20 cellular contexts compared by ENCODE assay signal in genomic region chr6:3999800-4000661, GRCh38.
"Had no signal": no experiment of that assay in that cellular context is flagged by ENCODE, and none has a peak within 500 bp of the region (broad histone marks: within the 10 kb centered on the region; RNA-seq: fewer than 3 reads in every experiment).

No MANE protein-coding gene starts in this region.

- H3K4me3 ChIP-seq: esophagus squamous epithelium, prostate gland, right atrium auricular region, skin epidermis, tibial nerve had no signal

- H3K36me3 ChIP-seq: brain microvascular endothelial cell, prostate gland, right atrium auricular region had no signal

- H3K27ac ChIP-seq: brain microvascular endothelial cell, esophagus squamous epithelium, prostate gland, right atrium auricular region, skin epidermis, tibial nerve had no signal

- H3K9me3 Mint-ChIP-seq: activated T-cell treated with anti-CD3 and anti-CD28 coated beads, Interleukin-2, amount 50 U/mL, for 72 hours; memory B cell; neural crest cell; stimulated activated naive CD8-positive, alpha-beta T cell treated with anti-CD3 and anti-CD28 coated beads, Interleukin-15, Interleukin-2, amounts not matched to agents 100 ng/mL and 50 ng/mL, for 24 hours; T-helper 1 cell treated with Interleukin-12 subunit alpha and Interleukin-12 subunit beta and Interleukin-4 antibody, amounts not matched to agents 30 μg/mL and 1 μg/mL, for 36 hours had no signal

- H3K27ac Mint-ChIP-seq: activated T-cell treated with anti-CD3 and anti-CD28 coated beads, Interleukin-2, amount 50 U/mL, for 72 hours; memory B cell; stimulated activated naive CD8-positive, alpha-beta T cell treated with anti-CD3 and anti-CD28 coated beads, Interleukin-15, Interleukin-2, amounts not matched to agents 100 ng/mL and 50 ng/mL, for 24 hours; T-helper 1 cell treated with Interleukin-12 subunit alpha and Interleukin-12 subunit beta and Interleukin-4 antibody, amounts not matched to agents 30 μg/mL and 1 μg/mL, for 36 hours had no signal

- DNase-seq: activated CD4-positive, alpha-beta T cell treated with anti-CD3 and anti-CD28 coated beads, Interleukin-2, amount 50 U/mL, for 1 hour; activated effector memory CD4-positive, alpha-beta T cell treated with anti-CD3 and anti-CD28 coated beads, Interleukin-2, amount 50 U/mL, for 16 hours; activated naive CD4-positive, alpha-beta T cell treated with anti-CD3 and anti-CD28 coated beads, Interleukin-2, amount 50 U/mL, for 16 hours; activated T-cell treated with anti-CD3 and anti-CD28 coated beads, Interleukin-2, amount 50 U/mL, for 72 hours; aorta; brain microvascular endothelial cell; effector CD4-positive, alpha-beta T cell; esophagus squamous epithelium; foreskin fibroblast; left ventricle myocardium superior; stimulated activated CD4-positive, alpha-beta T cell treated with anti-CD3 and anti-CD28 coated beads, Interleukin-2, amount 100 ng/mL, for 48 hours had no signal

- H3K27me3 Mint-ChIP-seq: memory B cell; stimulated activated naive CD8-positive, alpha-beta T cell treated with anti-CD3 and anti-CD28 coated beads, Interleukin-15, Interleukin-2, amounts not matched to agents 100 ng/mL and 50 ng/mL, for 24 hours had no signal

- H3K4me1 ChIP-seq: right atrium auricular region had no signal

- H3K9me3 ChIP-seq: esophagus squamous epithelium, prostate gland, right atrium auricular region, tibial nerve had no signal

- ATAC-seq: activated CD4-positive, CD25-positive, alpha-beta regulatory T cell treated with anti-CD3 and anti-CD28 coated beads, Interleukin-2, amount 50 U/mL, for 24 hours; activated T-cell treated with anti-CD3 and anti-CD28 coated beads, Interleukin-2, amount 50 U/mL, for 72 hours; left ventricle myocardium superior had no signal

- H3K4me3 Mint-ChIP-seq: activated T-cell treated with anti-CD3 and anti-CD28 coated beads, Interleukin-2, amount 50 U/mL, for 72 hours; memory B cell; neural crest cell; stimulated activated naive CD8-positive, alpha-beta T cell treated with anti-CD3 and anti-CD28 coated beads, Interleukin-15, Interleukin-2, amounts not matched to agents 100 ng/mL and 50 ng/mL, for 24 hours; T-helper 1 cell treated with Interleukin-12 subunit alpha and Interleukin-12 subunit beta and Interleukin-4 antibody, amounts not matched to agents 30 μg/mL and 1 μg/mL, for 36 hours had no signal

- H3K27me3 ChIP-seq: brain microvascular endothelial cell, esophagus squamous epithelium, right atrium auricular region, tibial nerve had no signal
